Comparison of ENCODE assay signal across 1 cellular context in the genomic region with DNA sequence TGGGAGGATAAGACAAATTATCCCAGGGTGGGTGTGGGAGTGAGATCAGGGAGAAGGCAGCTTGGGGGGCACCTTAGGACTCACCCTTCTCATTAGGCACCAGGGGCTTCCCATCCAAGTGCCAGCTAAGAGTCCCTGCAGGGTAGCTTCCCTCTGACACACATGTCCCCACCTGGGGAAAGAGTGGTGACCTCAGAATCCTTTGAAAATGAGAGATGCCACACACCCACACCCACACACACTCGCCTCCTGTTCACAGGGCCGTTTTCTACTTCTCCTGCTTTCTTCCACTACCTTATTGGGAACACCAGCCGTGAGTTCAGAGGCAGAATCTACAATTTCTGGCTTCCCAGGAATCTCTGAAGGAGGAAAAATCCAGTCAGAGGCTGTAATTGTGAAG.
TF ChIP-seq lines count a peak whose summit lies in the region.

No MANE protein-coding gene starts in this region.

TF ChIP-seq in K562, 482 proteins besides CTCF, POLR2A, EP300 and RAD21:
- TF ChIP-seq, protein P1, sequence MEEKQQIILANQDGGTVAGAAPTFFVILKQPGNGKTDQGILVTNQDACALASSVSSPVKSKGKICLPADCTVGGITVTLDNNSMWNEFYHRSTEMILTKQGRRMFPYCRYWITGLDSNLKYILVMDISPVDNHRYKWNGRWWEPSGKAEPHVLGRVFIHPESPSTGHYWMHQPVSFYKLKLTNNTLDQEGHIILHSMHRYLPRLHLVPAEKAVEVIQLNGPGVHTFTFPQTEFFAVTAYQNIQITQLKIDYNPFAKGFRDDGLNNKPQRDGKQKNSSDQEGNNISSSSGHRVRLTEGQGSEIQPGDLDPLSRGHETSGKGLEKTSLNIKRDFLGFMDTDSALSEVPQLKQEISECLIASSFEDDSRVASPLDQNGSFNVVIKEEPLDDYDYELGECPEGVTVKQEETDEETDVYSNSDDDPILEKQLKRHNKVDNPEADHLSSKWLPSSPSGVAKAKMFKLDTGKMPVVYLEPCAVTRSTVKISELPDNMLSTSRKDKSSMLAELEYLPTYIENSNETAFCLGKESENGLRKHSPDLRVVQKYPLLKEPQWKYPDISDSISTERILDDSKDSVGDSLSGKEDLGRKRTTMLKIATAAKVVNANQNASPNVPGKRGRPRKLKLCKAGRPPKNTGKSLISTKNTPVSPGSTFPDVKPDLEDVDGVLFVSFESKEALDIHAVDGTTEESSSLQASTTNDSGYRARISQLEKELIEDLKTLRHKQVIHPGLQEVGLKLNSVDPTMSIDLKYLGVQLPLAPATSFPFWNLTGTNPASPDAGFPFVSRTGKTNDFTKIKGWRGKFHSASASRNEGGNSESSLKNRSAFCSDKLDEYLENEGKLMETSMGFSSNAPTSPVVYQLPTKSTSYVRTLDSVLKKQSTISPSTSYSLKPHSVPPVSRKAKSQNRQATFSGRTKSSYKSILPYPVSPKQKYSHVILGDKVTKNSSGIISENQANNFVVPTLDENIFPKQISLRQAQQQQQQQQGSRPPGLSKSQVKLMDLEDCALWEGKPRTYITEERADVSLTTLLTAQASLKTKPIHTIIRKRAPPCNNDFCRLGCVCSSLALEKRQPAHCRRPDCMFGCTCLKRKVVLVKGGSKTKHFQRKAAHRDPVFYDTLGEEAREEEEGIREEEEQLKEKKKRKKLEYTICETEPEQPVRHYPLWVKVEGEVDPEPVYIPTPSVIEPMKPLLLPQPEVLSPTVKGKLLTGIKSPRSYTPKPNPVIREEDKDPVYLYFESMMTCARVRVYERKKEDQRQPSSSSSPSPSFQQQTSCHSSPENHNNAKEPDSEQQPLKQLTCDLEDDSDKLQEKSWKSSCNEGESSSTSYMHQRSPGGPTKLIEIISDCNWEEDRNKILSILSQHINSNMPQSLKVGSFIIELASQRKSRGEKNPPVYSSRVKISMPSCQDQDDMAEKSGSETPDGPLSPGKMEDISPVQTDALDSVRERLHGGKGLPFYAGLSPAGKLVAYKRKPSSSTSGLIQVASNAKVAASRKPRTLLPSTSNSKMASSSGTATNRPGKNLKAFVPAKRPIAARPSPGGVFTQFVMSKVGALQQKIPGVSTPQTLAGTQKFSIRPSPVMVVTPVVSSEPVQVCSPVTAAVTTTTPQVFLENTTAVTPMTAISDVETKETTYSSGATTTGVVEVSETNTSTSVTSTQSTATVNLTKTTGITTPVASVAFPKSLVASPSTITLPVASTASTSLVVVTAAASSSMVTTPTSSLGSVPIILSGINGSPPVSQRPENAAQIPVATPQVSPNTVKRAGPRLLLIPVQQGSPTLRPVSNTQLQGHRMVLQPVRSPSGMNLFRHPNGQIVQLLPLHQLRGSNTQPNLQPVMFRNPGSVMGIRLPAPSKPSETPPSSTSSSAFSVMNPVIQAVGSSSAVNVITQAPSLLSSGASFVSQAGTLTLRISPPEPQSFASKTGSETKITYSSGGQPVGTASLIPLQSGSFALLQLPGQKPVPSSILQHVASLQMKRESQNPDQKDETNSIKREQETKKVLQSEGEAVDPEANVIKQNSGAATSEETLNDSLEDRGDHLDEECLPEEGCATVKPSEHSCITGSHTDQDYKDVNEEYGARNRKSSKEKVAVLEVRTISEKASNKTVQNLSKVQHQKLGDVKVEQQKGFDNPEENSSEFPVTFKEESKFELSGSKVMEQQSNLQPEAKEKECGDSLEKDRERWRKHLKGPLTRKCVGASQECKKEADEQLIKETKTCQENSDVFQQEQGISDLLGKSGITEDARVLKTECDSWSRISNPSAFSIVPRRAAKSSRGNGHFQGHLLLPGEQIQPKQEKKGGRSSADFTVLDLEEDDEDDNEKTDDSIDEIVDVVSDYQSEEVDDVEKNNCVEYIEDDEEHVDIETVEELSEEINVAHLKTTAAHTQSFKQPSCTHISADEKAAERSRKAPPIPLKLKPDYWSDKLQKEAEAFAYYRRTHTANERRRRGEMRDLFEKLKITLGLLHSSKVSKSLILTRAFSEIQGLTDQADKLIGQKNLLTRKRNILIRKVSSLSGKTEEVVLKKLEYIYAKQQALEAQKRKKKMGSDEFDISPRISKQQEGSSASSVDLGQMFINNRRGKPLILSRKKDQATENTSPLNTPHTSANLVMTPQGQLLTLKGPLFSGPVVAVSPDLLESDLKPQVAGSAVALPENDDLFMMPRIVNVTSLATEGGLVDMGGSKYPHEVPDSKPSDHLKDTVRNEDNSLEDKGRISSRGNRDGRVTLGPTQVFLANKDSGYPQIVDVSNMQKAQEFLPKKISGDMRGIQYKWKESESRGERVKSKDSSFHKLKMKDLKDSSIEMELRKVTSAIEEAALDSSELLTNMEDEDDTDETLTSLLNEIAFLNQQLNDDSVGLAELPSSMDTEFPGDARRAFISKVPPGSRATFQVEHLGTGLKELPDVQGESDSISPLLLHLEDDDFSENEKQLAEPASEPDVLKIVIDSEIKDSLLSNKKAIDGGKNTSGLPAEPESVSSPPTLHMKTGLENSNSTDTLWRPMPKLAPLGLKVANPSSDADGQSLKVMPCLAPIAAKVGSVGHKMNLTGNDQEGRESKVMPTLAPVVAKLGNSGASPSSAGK (IDR thresholded peaks at IDR 0.05) = no peak
- TF ChIP-seq MBD1 (CRISPR knock-in tag; IDR thresholded peaks at IDR 0.05) (no peak), HMGXB4 (CRISPR knock-in tag; IDR thresholded peaks at IDR 0.05) (no peak), OTX1 (CRISPR knock-in tag; IDR thresholded peaks at IDR 0.05) (no peak)
